In genomic region chr20:47351643-47352331, GRCh38 we compare ENCODE assay signal across 8 cellular contexts. TPM values are rescaled to one million over a fixed set of nuclear protein-coding genes. Genes with fewer than 3 reads are reported as not detected.
DNase-seq lines count a peak whose midpoint lies in the region; ATAC-seq, FAIRE-seq and TF ChIP-seq lines count a peak whose summit lies in the region.

No MANE protein-coding gene starts in this region.

- H3K9me3 ChIP-seq in HUES48 (ENCODE audit: control insufficient read depth, insufficient read depth, low read length) (no peaks in the 10 kb centered on the region), keratinocyte (ENCODE audit: control insufficient read depth, low read depth, low read length) (no peaks in the 10 kb centered on the region), upper lobe of left lung (no peaks in the 10 kb centered on the region)

- H3K4me2 ChIP-seq in keratinocyte (ENCODE audit: control insufficient read depth, extremely low read depth, insufficient read depth, low read depth, low read length) = peak overlapping the region; percentile 84

- peaks cover 23% of the 10 kb centered on the region for H3K4me1 Mint-ChIP-seq in activated naive CD8-positive, alpha-beta T cell (ENCODE audit: low read depth)
- H3K4me1 Mint-ChIP-seq in T-cell = peaks cover 10 to 39% (median 10%) of the 10 kb centered on the region in 3 donors
- H3K4me1 Mint-ChIP-seq in effector memory CD8-positive, alpha-beta T cell (ENCODE audit: low read depth in 2 of 2) = peaks cover 33 to 45% of the 10 kb centered on the region in 2 donors

- H3K27ac ChIP-seq in ACC112 (ENCODE audit: low read depth, low read length) (peak overlapping the region; percentile 95), HUES48 (ENCODE audit: low read depth, low read length) (peak overlapping the region; percentile 99), keratinocyte (ENCODE audit: control insufficient read depth, insufficient read depth, low read length) (peak overlapping the region; percentile 99), upper lobe of left lung (peak overlapping the region; percentile 97 to 100 (median 98))

- H3K79me2 ChIP-seq in ACC112 (ENCODE audit: control insufficient read depth, insufficient read depth, low read length, unreplicated experiment) (peaks cover 97% of the 10 kb centered on the region), keratinocyte (ENCODE audit: control insufficient read depth, insufficient read depth, low read length) (peaks cover 97% of the 10 kb centered on the region)

- no peaks in the 10 kb centered on the region for H4K20me1 ChIP-seq in keratinocyte (ENCODE audit: control insufficient read depth, extremely low read depth, insufficient read depth, low read length)

- TF ChIP-seq POLR2A in upper lobe of left lung (IDR thresholded peaks at IDR 0.05) = no peak

- DNase-seq in keratinocyte (ENCODE audit: low read depth, low spot score) (no peak), upper lobe of left lung (no peak), T-cell (no peak)
- DNase-seq in effector memory CD8-positive, alpha-beta T cell = no peak

- H3K9me3 Mint-ChIP-seq in activated naive CD8-positive, alpha-beta T cell (ENCODE audit: low read depth) = no peaks in the 10 kb centered on the region
- H3K9me3 Mint-ChIP-seq in T-cell = no peaks in the 10 kb centered on the region
- no peaks in the 10 kb centered on the region for H3K9me3 Mint-ChIP-seq in effector memory CD8-positive, alpha-beta T cell

- WGBS in upper lobe of left lung, 2 donors = 28 to 32% methylated on average over 10 of the region's 10 CpGs

- H3K4me3 Mint-ChIP-seq in activated naive CD8-positive, alpha-beta T cell = no peak overlapping the region
- H3K4me3 Mint-ChIP-seq in T-cell = peak overlapping the region in 1 of 3 donors; percentile 41
- H3K4me3 Mint-ChIP-seq in effector memory CD8-positive, alpha-beta T cell = peak overlapping the region in 1 of 2 donors; percentile 89

- dilution Hi-C loops in keratinocyte (cut with MboI; ENCODE audit: extremely low pct_ligation_motif_present, low sequenced_read_pairs) = no loop called here

- CTCF ChIA-PET in T-cell (lab: Charles Lee) = interaction anchor here in 1 of 2 donors (0.9 to 1.4 kb wide), 3 partner anchors 10 to 79 kb away, joined by 3 to 5 read pairs (median 3); no protein-coding TSS in a partner anchor

- POLR2A ChIA-PET in T-cell (lab: Charles Lee) = no interaction called here

- no peaks in the 10 kb centered on the region for H3K27me3 Mint-ChIP-seq in activated naive CD8-positive, alpha-beta T cell
- H3K27me3 Mint-ChIP-seq in T-cell = no peaks in the 10 kb centered on the region
- H3K27me3 Mint-ChIP-seq in effector memory CD8-positive, alpha-beta T cell = no peaks in the 10 kb centered on the region

- H3K9ac ChIP-seq in HUES48 (ENCODE audit: low read depth, low read length) (peak overlapping the region; percentile 57), keratinocyte (ENCODE audit: control insufficient read depth, extremely low read depth, insufficient read depth, low read length) (peak overlapping the region; percentile 86)

- peaks cover 90% of the 10 kb centered on the region for H3K4me1 ChIP-seq in ACC112 (ENCODE audit: control insufficient read depth, insufficient read depth, low read length, unreplicated experiment)
- H3K4me1 ChIP-seq in HUES48 (ENCODE audit: control insufficient read depth, insufficient read depth, low read length) = peaks cover 99% of the 10 kb centered on the region
- H3K4me1 ChIP-seq in keratinocyte (ENCODE audit: control insufficient read depth, extremely low read depth, insufficient read depth, low read length) = peaks cover 88% of the 10 kb centered on the region
- peaks cover 93 to 97% (median 96%) of the 10 kb centered on the region in 4 donors for H3K4me1 ChIP-seq in upper lobe of left lung

- H2AFZ ChIP-seq in ACC112 (ENCODE audit: low read length, unreplicated experiment) = no peak overlapping the region
- H2AFZ ChIP-seq in keratinocyte (ENCODE audit: control insufficient read depth, low read length) = peak overlapping the region; percentile 32

- H3K27me3 ChIP-seq in ACC112 (ENCODE audit: insufficient read depth, low read length) (no peaks in the 10 kb centered on the region), HUES48 (ENCODE audit: control insufficient read depth, insufficient read depth, low read length) (no peaks in the 10 kb centered on the region), keratinocyte (ENCODE audit: control insufficient read depth, extremely low read depth, insufficient read depth, low read length) (no peaks in the 10 kb centered on the region), upper lobe of left lung (no peaks in the 10 kb centered on the region)

- no peaks in the 10 kb centered on the region for H3K36me3 ChIP-seq in ACC112 (ENCODE audit: insufficient read depth, low read length)
- peaks cover 30% of the 10 kb centered on the region for H3K36me3 ChIP-seq in HUES48 (ENCODE audit: control insufficient read depth, insufficient read depth, low read length)
- H3K36me3 ChIP-seq in keratinocyte (ENCODE audit: control insufficient read depth in 2 of 2, extremely low read depth in 1 of 2, insufficient read depth in 2 of 2, low read length in 2 of 2) = peaks cover 6 to 8% of the 10 kb centered on the region in 2 experiments
- H3K36me3 ChIP-seq in upper lobe of left lung = no peaks in the 10 kb centered on the region

- no peak for TF ChIP-seq CTCF in keratinocyte (optimal IDR thresholded peaks at IDR 0.05 in 1 of 3, IDR thresholded peaks at IDR 0.05 in 1 of 3, conservative IDR thresholded peaks at IDR 0.05 in 1 of 3; ENCODE audit: extremely low read depth in 1 of 3, insufficient read depth in 2 of 3, low read length in 3 of 3)
- no peak for TF ChIP-seq CTCF in upper lobe of left lung (IDR thresholded peaks at IDR 0.05)

- ATAC-seq in upper lobe of left lung (ENCODE audit: low FRiP score in 2 of 2) = no peak
- ATAC-seq in HG03432 (IDR thresholded peaks at IDR 0.05; ENCODE audit: unreplicated experiment) = no peak
- ATAC-seq in T-cell (replicated peaks in 1 of 4) = no peak
- no peak for ATAC-seq in effector memory CD8-positive, alpha-beta T cell (replicated peaks)

- H3K27ac Mint-ChIP-seq in activated naive CD8-positive, alpha-beta T cell = peak overlapping the region; percentile 78
- peak overlapping the region in 1 of 2 donors; percentile 12 for H3K27ac Mint-ChIP-seq in T-cell
- no peak overlapping the region for H3K27ac Mint-ChIP-seq in effector memory CD8-positive, alpha-beta T cell

- FAIRE-seq in keratinocyte (lab: Jason Lieb, UNC) = no peak

- no peaks in the 10 kb centered on the region for H3K9me1 ChIP-seq in keratinocyte (ENCODE audit: control insufficient read depth, extremely low read depth, insufficient read depth, low read length)

- TF ChIP-seq EP300 in upper lobe of left lung (IDR thresholded peaks at IDR 0.05) = no peak

- H3K36me3 Mint-ChIP-seq in activated naive CD8-positive, alpha-beta T cell = peaks cover 7% of the 10 kb centered on the region
- peaks cover 22% of the 10 kb centered on the region for H3K36me3 Mint-ChIP-seq in T-cell
- peaks cover 26% of the 10 kb centered on the region for H3K36me3 Mint-ChIP-seq in effector memory CD8-positive, alpha-beta T cell (ENCODE audit: insufficient read depth)

- peak overlapping the region; percentile 62 for H3K4me3 ChIP-seq in ACC112 (ENCODE audit: low read depth, low read length)
- peak overlapping the region; percentile 23; the same call in 1 of the 2 replicates for H3K4me3 ChIP-seq in HUES48 (ENCODE audit: low read depth, low read length)
- H3K4me3 ChIP-seq in keratinocyte (ENCODE audit: control insufficient read depth in 2 of 3, extremely low read depth in 1 of 3, insufficient read depth in 2 of 3, low read depth in 1 of 3, low read length in 3 of 3) = peak overlapping the region; percentile 36 to 71 (median 66)
- peak overlapping the region in 3 of 4 donors; percentile 16 to 29 (median 18) for H3K4me3 ChIP-seq in upper lobe of left lung

RNA-seq across cellular contexts. Expression of gene ZMYND8, which starts 4.7 kb away (rescaled TPM):
- 30.0 to 42.6 TPM (median 39.8 TPM) in 3 replicates for polyA plus RNA-seq in keratinocyte
- polyA plus RNA-seq in keratinocyte (2011; ENCODE audit: low read depth) = 49.3 TPM
- 21.6 and 26.9 TPM in 2 replicates for polyA plus RNA-seq in keratinocyte (2011; cell fraction: cytosol; rRNA removed)
- polyA plus RNA-seq in keratinocyte (2011; cell fraction: nucleus; rRNA removed) = 95.0 and 95.8 TPM in 2 replicates
- 34.7 and 37.8 TPM in 2 replicates for polyA plus RNA-seq in keratinocyte (2012; ENCODE audit: low replicate concordance)
- 40.3 to 48.9 TPM (median 40.8 TPM) in 3 replicates for polyA minus RNA-seq in keratinocyte
- polyA minus RNA-seq in keratinocyte (2011; cell fraction: cytosol; rRNA and poly(A)+ RNA removed) = 21.7 TPM
- polyA minus RNA-seq in keratinocyte (2011; cell fraction: nucleus; rRNA and poly(A)+ RNA removed) = 51.6 and 102 TPM in 2 replicates
- total RNA-seq in upper lobe of left lung = 100 to 1,000 TPM in 1 of 6 donors, 10 to 100 TPM in 5; 24.6 to 120 (median 51.8) TPM
- 10 to 100 TPM; 39.6 to 68.9 (median 43.6) TPM for total RNA-seq in T-cell
